19 cellular contexts compared by ENCODE assay signal in genomic region chr13:48297131-48297786, GRCh38. TPM values are rescaled to one million over a fixed set of nuclear protein-coding genes. Genes with fewer than 3 reads are reported as not detected.
DNase-seq lines count a peak whose midpoint lies in the region; ATAC-seq, FAIRE-seq and TF ChIP-seq lines count a peak whose summit lies in the region.
"Had no signal": no experiment of that assay in that cellular context is flagged by ENCODE, and none has a peak within 500 bp of the region (broad histone marks: within the 10 kb centered on the region; RNA-seq: fewer than 3 reads in every experiment).

No MANE protein-coding gene starts in this region.

- H3K27me3 ChIP-seq in DND-41 (ENCODE audit: insufficient read depth, low read length, poor library complexity) (no peaks in the 10 kb centered on the region), K562 (ENCODE audit: control insufficient read depth in 2 of 2, insufficient read depth in 2 of 2, low read length in 2 of 2) (no peaks in the 10 kb centered on the region), GM23338 (ENCODE audit: insufficient read depth) (no peaks in the 10 kb centered on the region)

- no peak for TF ChIP-seq RAD21 in K562 (CRISPR knock-in tag; conservative IDR thresholded peaks at IDR 0.05 in 1 of 2, IDR thresholded peaks at IDR 0.05 in 1 of 2)

- in situ Hi-C loops in K562 (cut with MboI): no loop called here

- no peak overlapping the region for H3K4me3 Mint-ChIP-seq in stimulated activated memory B cell treated with anti-CD40 and anti-IgM and Interleukin-4, amounts not matched to agents 10 μg/mL and 1 μg/mL and 100 μg/mL, for 72 hours
- H3K4me3 Mint-ChIP-seq in GM23338: no peak overlapping the region
- H3K4me3 Mint-ChIP-seq: B cell; CD4-positive, alpha-beta T cell; H9 had no signal

- 5% methylated on average over 4 of the region's 4 CpGs for WGBS in K562 (ENCODE audit: insufficient coverage, low coverage, missing lambda C conversion rate)

- intact Hi-C loops in K562 (cut with micrococcal nuclease): loop anchor here (10.0 kb wide), 1 partner anchor 172 kb away; no protein-coding TSS in a partner anchor

- no peaks in the 10 kb centered on the region for H3K9me3 Mint-ChIP-seq in stimulated activated memory B cell treated with anti-CD40 and anti-IgM and Interleukin-4, amounts not matched to agents 10 μg/mL and 1 μg/mL and 100 μg/mL, for 72 hours
- H3K9me3 Mint-ChIP-seq in GM23338: no peaks in the 10 kb centered on the region
- H3K9me3 Mint-ChIP-seq: CD4-positive, alpha-beta T cell; H9 had no signal

- H2AFZ ChIP-seq in DND-41 (ENCODE audit: low read depth, low read length): peak overlapping the region; percentile 27
- peak overlapping the region; percentile 11; the same call in 1 of the 2 replicates for H2AFZ ChIP-seq in K562 (ENCODE audit: low read depth, low read length)
- H2AFZ ChIP-seq in GM23338: no peak overlapping the region

- peak overlapping the region; percentile 42 for H3K4me2 ChIP-seq in DND-41 (ENCODE audit: insufficient read depth, low read length)
- H3K4me2 ChIP-seq in K562 (ENCODE audit: insufficient read depth, low read length): no peak overlapping the region
- no peak overlapping the region for H3K4me2 ChIP-seq in GM23338

- H3K27ac ChIP-seq in DND-41 (ENCODE audit: low read length) (peak overlapping the region; percentile 68), KOPT-K1 (ENCODE audit: low read depth, low read length, poor library complexity, severe bottlenecking) (peak overlapping the region; percentile 97), K562 (ENCODE audit: extremely low read depth, low read depth, low read length) (no peak overlapping the region), GM23338 (ENCODE audit: low read depth) (no peak overlapping the region)

- peaks cover 6% of the 10 kb centered on the region; the same call in 1 of the 2 replicates for H3K9me2 ChIP-seq in GM23338 (ENCODE audit: insufficient read depth)

- CTCF ChIA-PET in K562 (lab: Yijun Ruan, JAX; ENCODE audit: low intra/inter-chr PET ratio): no interaction called here

- TF ChIP-seq CTCF in DND-41 (IDR thresholded peaks at IDR 0.05; ENCODE audit: borderline replicate concordance, extremely low read depth, low read length, poor library complexity, severe bottlenecking) (no peak), K562 (IDR thresholded peaks at IDR 0.05 in 2 of 3, conservative IDR thresholded peaks at IDR 0.05 in 1 of 3; ENCODE audit: insufficient read depth in 2 of 3, low read depth in 1 of 3, low read length in 3 of 3) (no peak), GM23338 (conservative IDR thresholded peaks at IDR 0.05; ENCODE audit: low read depth in 2 of 2) (no peak)

- peak overlapping the region; percentile 16 for H3K9ac ChIP-seq in DND-41 (ENCODE audit: low read depth, low read length)
- no peak overlapping the region for H3K9ac ChIP-seq in K562 (ENCODE audit: insufficient read depth in 1 of 2, low read depth in 2 of 2, low read length in 2 of 2)

- peaks cover 30% of the 10 kb centered on the region for H3K4me1 ChIP-seq in DND-41 (ENCODE audit: insufficient read depth, low read length)
- peaks cover 0 to 9% of the 10 kb centered on the region in 2 experiments; a peak in 1 of 5 replicates for H3K4me1 ChIP-seq in K562 (replicated peaks in 1 of 2; ENCODE audit: control insufficient read depth in 2 of 2, insufficient read depth in 2 of 2, low read length in 2 of 2)
- H3K4me1 ChIP-seq in GM23338 (ENCODE audit: insufficient read depth): no peaks in the 10 kb centered on the region

- FAIRE-seq in K562 (lab: Jason Lieb, UNC): no peak
- FAIRE-seq: GM12892, HepG2, HTR-8/SVneo had no signal

- TF ChIP-seq EP300 in K562 (IDR thresholded peaks at IDR 0.05; ENCODE audit: low read length): no peak

- peak; percentile 51 for DNase-seq in DND-41
- DNase-seq in K562 (ENCODE audit: extremely low read depth in 1 of 4, low spot score in 3 of 4): no peak
- DNase-seq in NCI-H187 (lab: John Stamatoyannopoulos, UW): no peak
- DNase-seq in cerebellar cortex (ENCODE audit: low spot score): no peak
- no peak for DNase-seq in GM23338 (ENCODE audit: low spot score)
- DNase-seq: ACHN; C1 segment of cervical spinal cord; CD4-positive, alpha-beta T cell; DMS79; EL; GOT3; H9 had no signal

- H3F3A ChIP-seq in GM23338 (replicated peaks; ENCODE audit: low read depth): no peaks in the 10 kb centered on the region

- no TSS peak for BruUV-seq in K562 (replicated peaks; lab: Mats Ljungman, UMichigan)

- no peaks in the 10 kb centered on the region for H3K27me3 Mint-ChIP-seq in stimulated activated memory B cell treated with anti-CD40 and anti-IgM and Interleukin-4, amounts not matched to agents 10 μg/mL and 1 μg/mL and 100 μg/mL, for 72 hours
- no peaks in the 10 kb centered on the region for H3K27me3 Mint-ChIP-seq in GM23338 (ENCODE audit: insufficient read depth, low read depth, poor library complexity)
- H3K27me3 Mint-ChIP-seq: B cell; CD4-positive, alpha-beta T cell had no signal

- no peaks in the 10 kb centered on the region for H3K9me3 ChIP-seq in DND-41 (ENCODE audit: insufficient read depth, low read length, severe bottlenecking)
- H3K9me3 ChIP-seq in KOPT-K1 (ENCODE audit: insufficient read depth, low read length, poor library complexity, severe bottlenecking): no peaks in the 10 kb centered on the region
- H3K9me3 ChIP-seq in K562 (replicated peaks; ENCODE audit: control insufficient read depth, insufficient read depth, low read depth, low read length): no peaks in the 10 kb centered on the region

- H3K4me3 ChIP-seq in DND-41 (ENCODE audit: low read depth in 1 of 2, low read length in 2 of 2) (peak overlapping the region in 1 of 2 experiments; percentile 34; a peak in 2 of 4 replicates), K562 (no peak overlapping the region), GM23338 (no peak overlapping the region)

- no peaks in the 10 kb centered on the region for H3K9me1 ChIP-seq in K562 (ENCODE audit: control insufficient read depth, insufficient read depth, low read length)

- peak overlapping the region; percentile 49 for H3K27ac Mint-ChIP-seq in stimulated activated memory B cell treated with anti-CD40 and anti-IgM and Interleukin-4, amounts not matched to agents 10 μg/mL and 1 μg/mL and 100 μg/mL, for 72 hours
- H3K27ac Mint-ChIP-seq in GM23338: no peak overlapping the region
- H3K27ac Mint-ChIP-seq: B cell; CD4-positive, alpha-beta T cell had no signal

- H3K79me2 ChIP-seq in DND-41 (ENCODE audit: insufficient read depth, low read length) (peaks cover 2% of the 10 kb centered on the region; the same call in 1 of the 2 replicates), K562 (ENCODE audit: control insufficient read depth, insufficient read depth, low read length) (no peaks in the 10 kb centered on the region), GM23338 (replicated peaks; ENCODE audit: insufficient read depth) (no peaks in the 10 kb centered on the region)

- TF ChIP-seq POLR2A in K562 (conservative IDR thresholded peaks at IDR 0.05): no peak

- ATAC-seq in DND-41 (ENCODE audit: insufficient read depth, low read depth): peak; percentile 80
- ATAC-seq in K562: 0 out of 3 replicates have a peak, but pooled peaks have one; percentile 26
- peak; percentile 5 for ATAC-seq in stimulated activated memory B cell treated with anti-CD40 and anti-IgM and Interleukin-4, amounts not matched to agents 10 μg/mL and 1 μg/mL and 100 μg/mL, for 72 hours
- no peak for ATAC-seq in GM19023 (IDR thresholded peaks at IDR 0.05; ENCODE audit: unreplicated experiment)
- no peak for ATAC-seq in GM23338
- ATAC-seq: HepG2 had no signal

- POLR2A ChIA-PET in K562 (lab: Yijun Ruan, JAX): no interaction called here

- no peaks in the 10 kb centered on the region; the same call in 1 of the 2 replicates for H3K36me3 ChIP-seq in DND-41 (ENCODE audit: insufficient read depth, low read length)
- H3K36me3 ChIP-seq in KOPT-K1 (ENCODE audit: insufficient read depth, low read length): no peaks in the 10 kb centered on the region
- H3K36me3 ChIP-seq in K562 (ENCODE audit: control insufficient read depth, insufficient read depth, low read length): no peaks in the 10 kb centered on the region
- H3K36me3 ChIP-seq in GM23338 (ENCODE audit: insufficient read depth): no peaks in the 10 kb centered on the region

- H4K20me1 ChIP-seq in DND-41 (ENCODE audit: insufficient read depth, low read length): no peaks in the 10 kb centered on the region
- no peaks in the 10 kb centered on the region for H4K20me1 ChIP-seq in K562 (replicated peaks; ENCODE audit: control insufficient read depth, insufficient read depth, low read length)
- H4K20me1 ChIP-seq in GM23338 (replicated peaks; ENCODE audit: insufficient read depth): no peaks in the 10 kb centered on the region

- no peaks in the 10 kb centered on the region for H3K36me3 Mint-ChIP-seq in stimulated activated memory B cell treated with anti-CD40 and anti-IgM and Interleukin-4, amounts not matched to agents 10 μg/mL and 1 μg/mL and 100 μg/mL, for 72 hours
- no peaks in the 10 kb centered on the region for H3K36me3 Mint-ChIP-seq in GM23338 (ENCODE audit: low read depth)

- peaks cover 19% of the 10 kb centered on the region for H3K4me1 Mint-ChIP-seq in stimulated activated memory B cell treated with anti-CD40 and anti-IgM and Interleukin-4, amounts not matched to agents 10 μg/mL and 1 μg/mL and 100 μg/mL, for 72 hours
- no peaks in the 10 kb centered on the region for H3K4me1 Mint-ChIP-seq in GM23338

TF ChIP-seq in K562, 482 proteins besides CTCF, POLR2A, EP300 and RAD21 (continues in another document):
- TF ChIP-seq NONO (IDR thresholded peaks at IDR 0.05; ENCODE audit: low read depth in 2 of 2, low read length in 1 of 2): no peak

TF ChIP-seq in GM23338, 12 proteins besides CTCF, POLR2A, EP300 and RAD21 (continues in another document):
- TF ChIP-seq ZNF114 (CRISPR knock-in tag; IDR thresholded peaks at IDR 0.05): no peak

RNA-seq across cellular contexts. Expression of gene RB1, which starts 6.3 kb away (rescaled TPM):
- total RNA-seq in K562 (2011; cell fraction: chromatin; rRNA removed; ENCODE audit: low replicate concordance): 4.8 and 26.2 TPM in 2 replicates
- total RNA-seq in K562 (2011; cell fraction: nucleolus; rRNA removed): 3.2 and 3.8 TPM in 2 replicates
- total RNA-seq in K562 (2011; cell fraction: nucleoplasm; rRNA removed): 6.3 and 10.3 TPM in 2 replicates
- 10.5 and 12.4 TPM in 2 replicates for total RNA-seq in K562 (2014; rRNA removed)
- 22.0 TPM in 2 replicates for total RNA-seq in K562 (2014; rRNA removed; fragmentation: Illumina TruSeq; extraction: Trizol)
- total RNA-seq in K562 (2015; rRNA removed; fragmentation: Illumina TruSeq; extraction: Trizol): 18.2 and 19.0 TPM in 2 replicates
- total RNA-seq in K562 (2021): 17.9 and 20.9 TPM in 2 replicates
- polyA plus RNA-seq in K562 (2011; rRNA removed): 13.2 and 23.8 TPM in 2 replicates
- polyA plus RNA-seq in K562 (2011; cell fraction: cytosol; rRNA removed): 3.3 and 6.5 TPM in 2 replicates
- polyA plus RNA-seq in K562 (2011; cell fraction: nucleus; rRNA removed): 4.7 and 10.2 TPM in 2 replicates
- 13.2 and 20.1 TPM in 2 replicates for polyA plus RNA-seq in K562 (2012)
- polyA plus RNA-seq in K562 (2014; fragmentation: Illumina TruSeq; extraction: Trizol): 16.9 and 21.2 TPM in 2 replicates
- polyA plus RNA-seq in K562 (2014; fragmentation: Nextera tagmentation; extraction: Ambion mirVana): 1 to 10 TPM; 5.0 to 6.5 TPM
- 9.3 and 13.2 TPM in 2 replicates for polyA plus RNA-seq in K562 (2014; rRNA removed)
- 16.9 and 18.8 TPM in 2 replicates for polyA minus RNA-seq in K562 (2011; rRNA and poly(A)+ RNA removed)
- 7.5 and 8.3 TPM in 2 replicates for polyA minus RNA-seq in K562 (2011; cell fraction: cytosol; rRNA and poly(A)+ RNA removed)
- polyA minus RNA-seq in K562 (2011; cell fraction: nucleus; rRNA and poly(A)+ RNA removed): 7.5 and 12.7 TPM in 2 replicates
- total RNA-seq in GM23338 (2014; rRNA removed; shearing (Covaris generic)): 18.9 and 19.5 TPM in 2 replicates
- 22.3 and 23.2 TPM in 2 replicates for polyA plus RNA-seq in GM23338 (2016; fragmentation: Nextera tagmentation; extraction: Ambion mirVana)

Comparison
In these comparisons a context has a peak if more than half of its experiments do, and no peak if none do; other contexts are left out.
1. ATAC-seq: peak in DND-41 (single experiment), K562 (single experiment) and stimulated activated memory B cell treated with anti-CD40 and anti-IgM and Interleukin-4, amounts not matched to agents 10 μg/mL and 1 μg/mL and 100 μg/mL, for 72 hours (single experiment); none in GM19023 (single experiment) and GM23338 (single experiment).
2. H3K27ac ChIP-seq: peak in DND-41 (single experiment) and KOPT-K1 (single experiment); none in K562 (single experiment) and GM23338 (single experiment).